Comparison of ENCODE assay signal across 13 cellular contexts in the genomic region with DNA sequence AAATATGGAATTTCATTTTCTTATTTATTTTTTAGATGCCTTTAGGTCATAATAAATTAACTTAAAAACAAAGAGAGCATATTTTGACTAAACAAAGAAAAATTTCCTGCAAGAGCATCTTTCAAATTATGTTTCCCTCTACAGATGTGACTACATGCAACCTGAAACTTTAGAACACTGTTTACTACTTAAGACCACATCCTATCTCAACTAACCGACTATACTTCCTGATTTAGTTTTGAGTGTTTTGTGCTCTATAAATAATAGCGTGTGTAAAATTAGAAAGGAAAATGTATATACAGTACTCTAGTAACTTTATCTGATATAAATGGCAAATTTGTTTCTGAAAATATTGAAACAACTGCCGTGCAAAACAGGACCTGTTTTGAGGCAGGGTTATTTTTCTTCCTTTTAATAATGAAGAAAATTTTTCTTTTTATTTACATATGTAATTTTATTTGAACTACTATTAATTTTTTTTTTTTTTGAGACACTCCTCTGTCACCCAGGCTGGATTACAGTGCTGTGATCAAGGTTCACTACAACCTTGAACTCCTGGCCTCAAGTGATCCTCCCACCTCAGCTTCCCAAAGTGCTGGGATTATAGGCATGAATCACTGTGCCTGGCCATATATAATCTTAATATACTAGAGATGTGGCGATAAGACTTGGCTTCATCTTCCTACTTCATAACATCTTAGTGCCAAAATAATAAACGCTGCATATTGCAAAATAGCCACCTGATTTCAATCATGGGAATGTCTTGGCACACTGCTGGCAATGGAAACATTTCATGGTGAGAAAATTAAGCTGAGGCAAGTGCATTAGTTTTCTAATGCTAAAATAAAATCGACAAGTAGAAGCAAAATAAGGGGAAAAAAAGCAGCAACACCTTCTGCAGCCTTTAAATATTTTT. TPM values are rescaled to one million over a fixed set of nuclear protein-coding genes. Genes with fewer than 3 reads are reported as not detected.
DNase-seq lines count a peak whose midpoint lies in the region; ATAC-seq, FAIRE-seq and TF ChIP-seq lines count a peak whose summit lies in the region.
"Had no signal": no experiment of that assay in that cellular context is flagged by ENCODE, and none has a peak within 500 bp of the region (broad histone marks: within the 10 kb centered on the region; RNA-seq: fewer than 3 reads in every experiment).

No MANE protein-coding gene starts in this region.

- FAIRE-seq in GM12892 (lab: Jason Lieb, UNC): no peak

- peak; percentile 66 for ATAC-seq in HG02763 (IDR thresholded peaks at IDR 0.05; ENCODE audit: unreplicated experiment)
- ATAC-seq in HG03575 (IDR thresholded peaks at IDR 0.05; ENCODE audit: extremely low read depth, insufficient number of reproducible peaks, low FRiP score, unreplicated experiment): peak; percentile 98
- peak; percentile 50 to 53 for ATAC-seq in stimulated activated naive B cell treated with anti-CD40 and anti-IgM and Interleukin-4, amounts not matched to agents 10 μg/mL and 1 μg/mL and 100 μg/mL, for 72 hours (replicated peaks)
- ATAC-seq in WTC11: no peak

- H3K27me3 ChIP-seq in breast epithelium: no peaks in the 10 kb centered on the region

- H3K9me3 ChIP-seq in breast epithelium: no peaks in the 10 kb centered on the region

- H3K36me3 ChIP-seq in breast epithelium: peaks cover 15% of the 10 kb centered on the region

- H3K27ac Mint-ChIP-seq in MCF 10A (ENCODE audit: low read depth, unreplicated experiment) (no peak overlapping the region), WTC11 (no peak overlapping the region)
- H3K27ac Mint-ChIP-seq in stimulated activated naive B cell treated with anti-CD40 and anti-IgM and Interleukin-4, amounts not matched to agents 10 μg/mL and 1 μg/mL and 100 μg/mL, for 72 hours: peak overlapping the region; percentile 37
- H3K27ac Mint-ChIP-seq: activated naive CD4-positive, alpha-beta T cell treated with anti-CD3 and anti-CD28 coated beads for 36 hours; endodermal cell had no signal

- no peak overlapping the region for H3K4me3 ChIP-seq in breast epithelium

- H3K9me3 Mint-ChIP-seq in MCF 10A (ENCODE audit: unreplicated experiment) (no peaks in the 10 kb centered on the region), WTC11 (no peaks in the 10 kb centered on the region)
- no peaks in the 10 kb centered on the region for H3K9me3 Mint-ChIP-seq in stimulated activated naive B cell treated with anti-CD40 and anti-IgM and Interleukin-4, amounts not matched to agents 10 μg/mL and 1 μg/mL and 100 μg/mL, for 72 hours
- H3K9me3 Mint-ChIP-seq: activated naive CD4-positive, alpha-beta T cell treated with anti-CD3 and anti-CD28 coated beads for 36 hours; endodermal cell had no signal

- peak; percentile 17 for DNase-seq in MCF 10A (ENCODE audit: unreplicated experiment)
- DNase-seq in breast epithelium (ENCODE audit: low spot score in 2 of 2): no peak
- no peak for DNase-seq in stimulated activated naive B cell treated with anti-CD40 and anti-IgM and Interleukin-4, amounts not matched to agents 10 μg/mL and 1 μg/mL and 100 μg/mL, for 72 hours
- no peak for DNase-seq in GM12892 (ENCODE audit: insufficient read length)
- DNase-seq in hippocampal formation (lab: John Stamatoyannopoulos, UW): no peak
- DNase-seq in WTC11 (ENCODE audit: low spot score): no peak
- DNase-seq: activated naive CD4-positive, alpha-beta T cell treated with anti-CD3 and anti-CD28 coated beads for 36 hours; AML-193; endodermal cell; NCI-H2227 treated with DMSO at 0.1 percent for 48 hours had no signal

- no peak overlapping the region for H3K27ac ChIP-seq in breast epithelium
- H3K27ac ChIP-seq: parathyroid adenoma had no signal

- POLR2A ChIA-PET in MCF 10A (lab: Yijun Ruan, JAX): interaction anchor here (1.2 kb wide), 1 partner anchor 12 kb away, joined by 9 read pairs; the partner anchor contains the start of gene ZRANB2
- POLR2A ChIA-PET in WTC11 (lab: Charles Lee): interaction anchor here (0.7 kb wide), 1 partner anchor 953 kb away, joined by 4 read pairs; no protein-coding TSS in a partner anchor

- TF ChIP-seq POLR2A in breast epithelium (IDR thresholded peaks at IDR 0.05): no peak
- no peak for TF ChIP-seq POLR2A in GM12892 (IDR thresholded peaks at IDR 0.05; ENCODE audit: low read depth, low read length)

- CTCF ChIA-PET in MCF 10A (lab: Yijun Ruan, JAX) (interaction anchor here (0.5 kb wide), 1 partner anchor 10 kb away, joined by 3 read pairs; no protein-coding TSS in a partner anchor), WTC11 (lab: Charles Lee) (no interaction called here)

- H3K4me1 Mint-ChIP-seq in MCF 10A (ENCODE audit: insufficient read depth, unreplicated experiment) (no peaks in the 10 kb centered on the region), WTC11 (no peaks in the 10 kb centered on the region)
- H3K4me1 Mint-ChIP-seq in stimulated activated naive B cell treated with anti-CD40 and anti-IgM and Interleukin-4, amounts not matched to agents 10 μg/mL and 1 μg/mL and 100 μg/mL, for 72 hours: peaks cover 0 to 1% of the 10 kb centered on the region in 2 donors
- H3K4me1 Mint-ChIP-seq: endodermal cell had no signal

- TF ChIP-seq CTCF in MCF 10A (IDR thresholded peaks at IDR 0.05; ENCODE audit: unreplicated experiment) (no peak), breast epithelium (IDR thresholded peaks at IDR 0.05) (no peak), WTC11 (IDR thresholded peaks at IDR 0.05) (no peak)

- BruUV-seq in MCF 10A (replicated peaks; lab: Mats Ljungman, UMichigan): no TSS peak

- H3K27me3 Mint-ChIP-seq in MCF 10A (ENCODE audit: insufficient read depth, unreplicated experiment) (no peaks in the 10 kb centered on the region), WTC11 (ENCODE audit: low read depth) (no peaks in the 10 kb centered on the region)
- H3K27me3 Mint-ChIP-seq in stimulated activated naive B cell treated with anti-CD40 and anti-IgM and Interleukin-4, amounts not matched to agents 10 μg/mL and 1 μg/mL and 100 μg/mL, for 72 hours: no peaks in the 10 kb centered on the region

- H3K4me1 ChIP-seq in breast epithelium: no peaks in the 10 kb centered on the region
- H3K4me1 ChIP-seq: parathyroid adenoma had no signal

- H3K4me3 Mint-ChIP-seq in MCF 10A (ENCODE audit: unreplicated experiment): no peak overlapping the region
- no peak overlapping the region for H3K4me3 Mint-ChIP-seq in stimulated activated naive B cell treated with anti-CD40 and anti-IgM and Interleukin-4, amounts not matched to agents 10 μg/mL and 1 μg/mL and 100 μg/mL, for 72 hours
- H3K4me3 Mint-ChIP-seq in WTC11: no peak overlapping the region
- H3K4me3 Mint-ChIP-seq: activated naive CD4-positive, alpha-beta T cell treated with anti-CD3 and anti-CD28 coated beads for 36 hours; endodermal cell had no signal

- intact Hi-C loops in MCF 10A (cut with micrococcal nuclease) (no loop called here), breast epithelium (cut with DNase I; ENCODE audit: low total_unique reads) (no loop called here)

- H3K36me3 Mint-ChIP-seq in MCF 10A (ENCODE audit: insufficient read depth, unreplicated experiment) (peaks cover 95% of the 10 kb centered on the region), WTC11 (peaks cover 75% of the 10 kb centered on the region)
- H3K36me3 Mint-ChIP-seq in stimulated activated naive B cell treated with anti-CD40 and anti-IgM and Interleukin-4, amounts not matched to agents 10 μg/mL and 1 μg/mL and 100 μg/mL, for 72 hours: peaks cover 27 to 32% of the 10 kb centered on the region in 2 donors

TF ChIP-seq in WTC11, 78 proteins besides CTCF, POLR2A, EP300 and RAD21 (continues in another document):
- TF ChIP-seq, protein P1, sequence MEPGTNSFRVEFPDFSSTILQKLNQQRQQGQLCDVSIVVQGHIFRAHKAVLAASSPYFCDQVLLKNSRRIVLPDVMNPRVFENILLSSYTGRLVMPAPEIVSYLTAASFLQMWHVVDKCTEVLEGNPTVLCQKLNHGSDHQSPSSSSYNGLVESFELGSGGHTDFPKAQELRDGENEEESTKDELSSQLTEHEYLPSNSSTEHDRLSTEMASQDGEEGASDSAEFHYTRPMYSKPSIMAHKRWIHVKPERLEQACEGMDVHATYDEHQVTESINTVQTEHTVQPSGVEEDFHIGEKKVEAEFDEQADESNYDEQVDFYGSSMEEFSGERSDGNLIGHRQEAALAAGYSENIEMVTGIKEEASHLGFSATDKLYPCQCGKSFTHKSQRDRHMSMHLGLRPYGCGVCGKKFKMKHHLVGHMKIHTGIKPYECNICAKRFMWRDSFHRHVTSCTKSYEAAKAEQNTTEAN (CRISPR knock-in tag; IDR thresholded peaks at IDR 0.05): no peak
- no peak for TF ChIP-seq ATF2 (CRISPR knock-in tag; IDR thresholded peaks at IDR 0.05; ENCODE audit: borderline replicate concordance, low read depth)
- TF ChIP-seq, protein P2, sequence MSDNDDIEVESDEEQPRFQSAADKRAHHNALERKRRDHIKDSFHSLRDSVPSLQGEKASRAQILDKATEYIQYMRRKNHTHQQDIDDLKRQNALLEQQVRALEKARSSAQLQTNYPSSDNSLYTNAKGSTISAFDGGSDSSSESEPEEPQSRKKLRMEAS (CRISPR knock-in tag; IDR thresholded peaks at IDR 0.05): no peak
- no peak for TF ChIP-seq GRHL2 (CRISPR knock-in tag; IDR thresholded peaks at IDR 0.05; ENCODE audit: insufficient replicate concordance, severe bottlenecking)

RNA-seq across cellular contexts. Expression of gene ZRANB2, which starts 12.3 kb away (rescaled TPM):
- total RNA-seq in MCF 10A (2022): 134 and 164 TPM in 2 replicates
- total RNA-seq in breast epithelium: 100 to 1,000 TPM in 1 of 3 donors, 10 to 100 TPM in 2; 90.9 to 149 (median 92.4) TPM
- polyA plus RNA-seq in GM12892 (2012; ENCODE audit: missing spikeins): 116 TPM
- 77.3 to 85.8 TPM (median 80.1 TPM) in 3 replicates for total RNA-seq in WTC11 (2021)

RNA-seq across cellular contexts. Expression of gene PTGER3, which starts 21.0 kb away (rescaled TPM):
- total RNA-seq in MCF 10A (2022) (not detected in 2 replicates), breast epithelium (100 to 1,000 TPM in 1 of 3 donors, 10 to 100 TPM in 2; 43.3 to 193 (median 52.1) TPM), WTC11 (2021) (0.46 to 0.66 TPM (median 0.50 TPM) in 3 replicates)
- 0.04 TPM for polyA plus RNA-seq in GM12892 (2012; ENCODE audit: missing spikeins)

Comparison
In these comparisons a context has a peak if more than half of its experiments do, and no peak if none do; other contexts are left out.
1. RNA of gene PTGER3, which starts 21.0 kb away (total RNA-seq): 43.3 to 193 TPM in breast epithelium; 0.46 to 0.66 TPM in WTC11 and not detected in MCF 10A; every median in the first group is over 10 times any median in the second.